5 cellular contexts compared by ENCODE assay signal in the genomic region with DNA sequence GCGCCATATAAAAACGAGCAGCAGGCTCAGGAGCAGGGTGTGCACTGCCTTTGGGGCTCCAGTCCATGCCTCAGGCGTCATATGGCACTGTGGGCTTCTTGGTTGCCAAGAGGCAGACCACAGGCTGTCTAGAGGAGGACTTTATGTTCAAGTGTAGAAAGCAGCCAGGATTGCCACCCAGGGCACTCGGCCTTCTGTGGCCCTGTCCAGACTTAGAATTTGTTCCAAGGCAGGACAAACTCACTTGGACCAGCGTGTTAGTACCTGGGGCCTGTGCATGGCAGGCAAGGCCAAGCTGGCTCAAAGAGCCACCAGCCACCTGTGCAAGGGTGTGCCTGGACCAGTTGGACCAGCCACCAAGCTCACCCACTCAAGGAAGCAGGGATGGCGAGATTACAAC. TPM values are rescaled to one million over a fixed set of nuclear protein-coding genes. Genes with fewer than 3 reads are reported as not detected.
"Had no signal": no experiment of that assay in that cellular context is flagged by ENCODE, and none has a peak within 500 bp of the region (broad histone marks: within the 10 kb centered on the region; RNA-seq: fewer than 3 reads in every experiment).

No MANE protein-coding gene starts in this region.

RNA-seq across cellular contexts. Expression of gene POTEM, which starts 40.4 kb away (rescaled TPM):
- total RNA-seq: GM23338, H1, H9, HT-29, IMR-90 had no signal
- polyA plus RNA-seq: GM23338, H1, IMR-90 had no signal
